In genomic region chr4:153573881-153574807, GRCh38 we compare ENCODE assay signal across 8 cellular contexts.
A peak's percentile ranks its signal among the peaks of the same experiment; 100 is the strongest.
DNase-seq lines count a peak whose midpoint lies in the region; ATAC-seq, FAIRE-seq and TF ChIP-seq lines count a peak whose summit lies in the region.

No MANE protein-coding gene starts in this region.

- DNase-seq in AG04450 (ENCODE audit: low read depth, low spot score) (peak; percentile 64), GM12892 (ENCODE audit: insufficient read length) (no peak), SK-MEL-5 (ENCODE audit: low read depth, low spot score) (peak; percentile 69), right atrium auricular region (ENCODE audit: low spot score) (peak; percentile 76), smooth muscle cell of the brain vasculature (ENCODE audit: low read depth, low spot score) (peak; percentile 57), suprapubic skin (ENCODE audit: low spot score in 2 of 2) (no peak)
- peak; percentile 58 for DNase-seq in activated naive CD8-positive, alpha-beta T cell treated with anti-CD3 and anti-CD28 coated beads, Interleukin-2, amount 10 ng/mL, durations not matched to agents 7 days and 5 days

- peak; percentile 44 for FAIRE-seq in GM12892 (lab: Jason Lieb, UNC)

- POLR2A ChIA-PET in AG04450 (lab: Yijun Ruan, JAX) = interaction anchor here (0.6 to 1.2 kb wide), 3 partner anchors 32 to 250 kb away, joined by 3 to 7 read pairs (median 3); partner anchors contain the start of gene TMEM131L
- POLR2A ChIA-PET in activated naive CD8-positive, alpha-beta T cell treated with anti-CD3 and anti-CD28 coated beads, Interleukin-2, amount 10 ng/mL, durations not matched to agents 7 days and 5 days (lab: Charles Lee) = interaction anchor here (0.7 to 2.3 kb wide), 9 partner anchors 10 to 229 kb away, joined by 3 to 30 read pairs (median 6); partner anchors contain the start of genes MND1 and TMEM131L

- H3K27ac ChIP-seq in AG04450 (ENCODE audit: low read depth, low read length) (no peak overlapping the region), right atrium auricular region (peak overlapping the region; percentile 60 to 76), suprapubic skin (no peak overlapping the region)

- H3K4me3 ChIP-seq in AG04450 (ENCODE audit: low read depth, low read length) = no peak overlapping the region
- H3K4me3 ChIP-seq in right atrium auricular region = no peak overlapping the region
- H3K4me3 ChIP-seq in suprapubic skin = no peak overlapping the region

- H3K9me3 ChIP-seq in AG04450 (ENCODE audit: control insufficient read depth, insufficient read depth, low read length) (no peaks in the 10 kb centered on the region), right atrium auricular region (no peaks in the 10 kb centered on the region), suprapubic skin (no peaks in the 10 kb centered on the region)

- in situ Hi-C loops in SK-MEL-5 (cut with HindIII; ENCODE audit: low pct_unique_long_range_greater_than_20kb, low sequenced_read_pairs) = no loop called here

- H3K27me3 ChIP-seq in AG04450 (ENCODE audit: control insufficient read depth, insufficient read depth, low read length) = no peaks in the 10 kb centered on the region
- H3K27me3 ChIP-seq in right atrium auricular region = no peaks in the 10 kb centered on the region
- H3K27me3 ChIP-seq in suprapubic skin = no peaks in the 10 kb centered on the region

- TF ChIP-seq CTCF in AG04450 (IDR thresholded peaks at IDR 0.05; ENCODE audit: low read depth, low read length) (peak; percentile 74), right atrium auricular region (IDR thresholded peaks at IDR 0.05) (peak; percentile 58 to 73), suprapubic skin (IDR thresholded peaks at IDR 0.05) (peak in 1 of 2 donors; percentile 37)

- no peaks in the 10 kb centered on the region for H3K27me3 Mint-ChIP-seq in activated naive CD8-positive, alpha-beta T cell treated with anti-CD3 and anti-CD28 coated beads, Interleukin-2, amount 10 ng/mL, durations not matched to agents 7 days and 5 days

- H3K4me1 Mint-ChIP-seq in activated naive CD8-positive, alpha-beta T cell treated with anti-CD3 and anti-CD28 coated beads, Interleukin-2, amount 10 ng/mL, durations not matched to agents 7 days and 5 days = peaks cover 60% of the 10 kb centered on the region

- no peak for TF ChIP-seq POLR2A in GM12892 (IDR thresholded peaks at IDR 0.05; ENCODE audit: low read depth, low read length)
- no peak for TF ChIP-seq POLR2A in suprapubic skin (IDR thresholded peaks at IDR 0.05)

- peaks cover 21% of the 10 kb centered on the region for H3K36me3 Mint-ChIP-seq in activated naive CD8-positive, alpha-beta T cell treated with anti-CD3 and anti-CD28 coated beads, Interleukin-2, amount 10 ng/mL, durations not matched to agents 7 days and 5 days

- H3K9me3 Mint-ChIP-seq in activated naive CD8-positive, alpha-beta T cell treated with anti-CD3 and anti-CD28 coated beads, Interleukin-2, amount 10 ng/mL, durations not matched to agents 7 days and 5 days = no peaks in the 10 kb centered on the region

- H3K4me3 Mint-ChIP-seq in activated naive CD8-positive, alpha-beta T cell treated with anti-CD3 and anti-CD28 coated beads, Interleukin-2, amount 10 ng/mL, durations not matched to agents 7 days and 5 days = peak overlapping the region; percentile 47

- H3K4me1 ChIP-seq in right atrium auricular region (peaks cover 0 to 30% of the 10 kb centered on the region in 2 donors), suprapubic skin (peaks cover 13% of the 10 kb centered on the region)

- H3K27ac Mint-ChIP-seq in activated naive CD8-positive, alpha-beta T cell treated with anti-CD3 and anti-CD28 coated beads, Interleukin-2, amount 10 ng/mL, durations not matched to agents 7 days and 5 days = peak overlapping the region; percentile 67

- WGBS in suprapubic skin = 79% methylated on average over 4 of the region's 4 CpGs

- ATAC-seq in HG03432 (IDR thresholded peaks at IDR 0.05; ENCODE audit: unreplicated experiment) = peak; percentile 60
- peak; percentile 97 for ATAC-seq in activated naive CD8-positive, alpha-beta T cell treated with anti-CD3 and anti-CD28 coated beads, Interleukin-2, amount 10 ng/mL, durations not matched to agents 7 days and 5 days (ENCODE audit: low read depth)

- TF ChIP-seq EP300 in suprapubic skin (IDR thresholded peaks at IDR 0.05) = no peak

- CTCF ChIA-PET in AG04450 (lab: Charles Lee) = interaction anchor here (0.5 to 2.4 kb wide), 56 partner anchors 8 to 448 kb away, joined by 3 to 105 read pairs (median 4); partner anchors contain the start of genes MND1 and TMEM131L

- no peaks in the 10 kb centered on the region for H3K36me3 ChIP-seq in right atrium auricular region
- H3K36me3 ChIP-seq in suprapubic skin = no peaks in the 10 kb centered on the region

Comparison
In these comparisons a context has a peak if more than half of its experiments do, and no peak if none do; other contexts are left out.
1. DNase-seq: peak in AG04450 (single experiment), SK-MEL-5 (single experiment), activated naive CD8-positive, alpha-beta T cell treated with anti-CD3 and anti-CD28 coated beads, Interleukin-2, amount 10 ng/mL, durations not matched to agents 7 days and 5 days (single experiment), right atrium auricular region (single experiment) and smooth muscle cell of the brain vasculature (single experiment); none in GM12892 (single experiment) and suprapubic skin (0 of 2).
2. H3K27ac ChIP-seq: peak in right atrium auricular region (2 of 2); none in AG04450 (single experiment) and suprapubic skin (single experiment).